Comparison of ENCODE assay signal across 7 cellular contexts in genomic region chr9:68706579-68707201, GRCh38. TPM values are rescaled to one million over a fixed set of nuclear protein-coding genes. Genes with fewer than 3 reads are reported as not detected.
DNase-seq lines count a peak whose midpoint lies in the region; ATAC-seq and TF ChIP-seq lines count a peak whose summit lies in the region.

No MANE protein-coding gene starts in this region.

- H3K27me3 ChIP-seq in mucosa of stomach (ENCODE audit: control insufficient read depth, insufficient read depth, low read length) (no peaks in the 10 kb centered on the region), PC-3 (ENCODE audit: low read length) (peaks cover 71% of the 10 kb centered on the region)

- H3K4me3 ChIP-seq in mucosa of stomach (ENCODE audit: low read length) (peak overlapping the region; percentile 83), PC-3 (ENCODE audit: low read length) (no peak overlapping the region)

- no peak overlapping the region for H3K27ac ChIP-seq in PC-3 (ENCODE audit: low read length)

- no peaks in the 10 kb centered on the region for H3K9me2 ChIP-seq in PC-3 (replicated peaks; ENCODE audit: low read length)

- POLR2A ChIA-PET in activated CD8-positive, alpha-beta T cell treated with anti-CD3 and anti-CD28 coated beads for 36 hours (lab: Charles Lee) = interaction anchor here (0.6 kb wide), 1 partner anchor 42 kb away, joined by 3 read pairs; no protein-coding TSS in a partner anchor
- POLR2A ChIA-PET in PC-3 (lab: Charles Lee; ENCODE audit: unreplicated experiment) = no interaction called here

- H3K9ac ChIP-seq in mucosa of stomach (ENCODE audit: low read length) (peak overlapping the region; percentile 92), PC-3 (ENCODE audit: low read length) (no peak overlapping the region)

- peaks cover 60% of the 10 kb centered on the region for H3K27me3 Mint-ChIP-seq in activated CD8-positive, alpha-beta T cell treated with anti-CD3 and anti-CD28 coated beads for 36 hours

- intact Hi-C loops in activated CD8-positive, alpha-beta T cell treated with anti-CD3 and anti-CD28 coated beads for 36 hours (cut with micrococcal nuclease) = no loop called here
- intact Hi-C loops in PC-3 (cut with micrococcal nuclease) = no loop called here

- no peak overlapping the region for H3K4me2 ChIP-seq in PC-3 (ENCODE audit: low read length)

- H3K27ac Mint-ChIP-seq in activated CD8-positive, alpha-beta T cell treated with anti-CD3 and anti-CD28 coated beads for 36 hours = no peak overlapping the region

- no peaks in the 10 kb centered on the region for H3K36me3 Mint-ChIP-seq in activated CD8-positive, alpha-beta T cell treated with anti-CD3 and anti-CD28 coated beads for 36 hours (ENCODE audit: low read depth)

- H3K9me3 ChIP-seq in mucosa of stomach (ENCODE audit: control insufficient read depth, low read length) (no peaks in the 10 kb centered on the region), PC-3 (ENCODE audit: low read length) (no peaks in the 10 kb centered on the region)

- H3K4me1 ChIP-seq in mucosa of stomach (ENCODE audit: control insufficient read depth, insufficient read depth, low read length) (peaks cover 20% of the 10 kb centered on the region), PC-3 (ENCODE audit: insufficient read depth, low read length) (peaks cover 4% of the 10 kb centered on the region; the same call in 1 of the 2 replicates)

- H3K4me3 Mint-ChIP-seq in activated CD8-positive, alpha-beta T cell treated with anti-CD3 and anti-CD28 coated beads for 36 hours = peak overlapping the region; percentile 71

- DNase-seq in activated CD8-positive, alpha-beta T cell treated with anti-CD3 and anti-CD28 coated beads for 36 hours = no peak
- DNase-seq in GM03348 (ENCODE audit: low spot score) (no peak), PC-3 (no peak)
- DNase-seq in stimulated activated CD4-positive, alpha-beta T cell treated with anti-CD3 and anti-CD28 coated beads, Interleukin-4, amount 100 ng/mL, for 1 hour = no peak

- no peaks in the 10 kb centered on the region for H3K9me3 Mint-ChIP-seq in activated CD8-positive, alpha-beta T cell treated with anti-CD3 and anti-CD28 coated beads for 36 hours

- no peaks in the 10 kb centered on the region for H4K20me1 ChIP-seq in PC-3 (ENCODE audit: low read length)

- TF ChIP-seq CTCF in activated CD8-positive, alpha-beta T cell treated with anti-CD3 and anti-CD28 coated beads for 36 hours (IDR thresholded peaks at IDR 0.05) = no peak
- TF ChIP-seq CTCF in PC-3 (conservative IDR thresholded peaks at IDR 0.05; ENCODE audit: low read depth, low read length) = no peak

- no peaks in the 10 kb centered on the region for H3K36me3 ChIP-seq in mucosa of stomach (ENCODE audit: control insufficient read depth, insufficient read depth, low read length)
- H3K36me3 ChIP-seq in PC-3 (ENCODE audit: low read depth, low read length) = no peaks in the 10 kb centered on the region

- BruUV-seq in PC-3 (replicated peaks; lab: Mats Ljungman, UMichigan) = no TSS peak

- CTCF ChIA-PET in activated CD8-positive, alpha-beta T cell treated with anti-CD3 and anti-CD28 coated beads for 36 hours (lab: Charles Lee) = no interaction called here
- CTCF ChIA-PET in PC-3 (lab: Charles Lee) = no interaction called here

- no peaks in the 10 kb centered on the region for H3F3A ChIP-seq in PC-3 (ENCODE audit: low read length, unreplicated experiment)

- ATAC-seq in GM18870 (IDR thresholded peaks at IDR 0.05; ENCODE audit: unreplicated experiment) = peak; percentile 44
- peak; percentile 31 for ATAC-seq in HG02623 (IDR thresholded peaks at IDR 0.05; ENCODE audit: unreplicated experiment)
- ATAC-seq in activated CD8-positive, alpha-beta T cell treated with anti-CD3 and anti-CD28 coated beads for 36 hours = no peak
- no peak for ATAC-seq in PC-3

- peaks cover 8% of the 10 kb centered on the region for H3K4me1 Mint-ChIP-seq in activated CD8-positive, alpha-beta T cell treated with anti-CD3 and anti-CD28 coated beads for 36 hours (ENCODE audit: low read depth)

- no peaks in the 10 kb centered on the region for H3K79me2 ChIP-seq in PC-3 (ENCODE audit: low read length)

- H2AFZ ChIP-seq in PC-3 (ENCODE audit: low read length) = no peak overlapping the region

RNA-seq across cellular contexts. Expression of gene PIP5K1B, which starts 1.6 kb away (rescaled TPM):
- under 1 TPM; 0.43 to 0.98 TPM for total RNA-seq in activated CD8-positive, alpha-beta T cell treated with anti-CD3 and anti-CD28 coated beads for 36 hours
- 0.29 TPM in 1 of 2 replicates, not detected in the other for total RNA-seq in PC-3 (2014; rRNA removed)

Comparison
In these comparisons a context has a peak if more than half of its experiments do, and no peak if none do; other contexts are left out.
1. ATAC-seq: peak in GM18870 (single experiment) and HG02623 (single experiment); none in activated CD8-positive, alpha-beta T cell treated with anti-CD3 and anti-CD28 coated beads for 36 hours (single experiment) and PC-3 (single experiment).